ENCODE assay signal across 19 cellular contexts in the genomic region with DNA sequence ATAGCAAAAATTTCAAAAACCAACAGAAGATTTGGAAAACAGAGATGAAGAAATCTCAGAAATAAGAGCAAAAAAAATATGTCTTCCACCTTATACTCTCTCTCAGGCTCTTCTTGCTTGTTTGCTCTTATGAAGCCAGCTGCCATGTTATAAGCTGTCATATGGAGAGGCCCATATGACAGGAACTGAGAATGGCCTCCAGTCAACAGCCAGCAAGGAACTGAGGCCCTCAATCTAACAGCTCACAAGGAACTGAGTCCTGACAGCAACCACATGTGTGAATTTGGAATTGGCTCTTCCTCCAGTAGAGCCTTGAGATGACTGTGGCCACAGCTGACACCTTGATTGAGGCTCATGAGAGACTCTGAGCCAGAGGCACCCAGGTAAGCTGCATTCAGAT.
"Had no signal": no experiment of that assay in that cellular context is flagged by ENCODE, and none has a peak within 500 bp of the region (broad histone marks: within the 10 kb centered on the region; RNA-seq: fewer than 3 reads in every experiment).

No MANE protein-coding gene starts in this region.

- H3K9me3 Mint-ChIP-seq: activated naive CD8-positive, alpha-beta T cell treated with anti-CD3 and anti-CD28 coated beads for 36 hours; activated T-helper 1 cell treated with anti-CD3 and anti-CD28 coated beads, Interleukin-12 subunit alpha, Interleukin-12 subunit beta, Interleukin-2, Interleukin-4 antibody, amounts not matched to agents 30 ng/mL and 10 ng/mL and 1 ng/mL, durations not matched to agents 14 hours and 24 hours and 36 hours; effector memory CD8-positive, alpha-beta T cell had no signal

- H3K27ac Mint-ChIP-seq: activated CD4-positive, alpha-beta T cell treated with anti-CD3 and anti-CD28 coated beads for 36 hours; activated naive CD8-positive, alpha-beta T cell treated with anti-CD3 and anti-CD28 coated beads for 36 hours; activated T-helper 1 cell treated with anti-CD3 and anti-CD28 coated beads, Interleukin-12 subunit alpha, Interleukin-12 subunit beta, Interleukin-2, Interleukin-4 antibody, amounts not matched to agents 30 ng/mL and 10 ng/mL and 1 ng/mL, durations not matched to agents 14 hours and 24 hours and 36 hours; effector memory CD8-positive, alpha-beta T cell; mesothelial cell of epicardium; T-helper 17 cell had no signal

- H3K4me3 Mint-ChIP-seq: activated CD4-positive, alpha-beta T cell treated with anti-CD3 and anti-CD28 coated beads for 36 hours; activated naive CD8-positive, alpha-beta T cell treated with anti-CD3 and anti-CD28 coated beads for 36 hours; activated T-helper 1 cell treated with anti-CD3 and anti-CD28 coated beads, Interleukin-12 subunit alpha, Interleukin-12 subunit beta, Interleukin-2, Interleukin-4 antibody, amounts not matched to agents 30 ng/mL and 10 ng/mL and 1 ng/mL, durations not matched to agents 14 hours and 24 hours and 36 hours; effector memory CD8-positive, alpha-beta T cell; mesothelial cell of epicardium; T-helper 17 cell had no signal

- H3K27me3 ChIP-seq: right atrium auricular region, thyroid gland had no signal

- H3K4me3 ChIP-seq: lung, prostate gland, right atrium auricular region, thyroid gland had no signal

- H3K4me1 Mint-ChIP-seq: activated CD4-positive, alpha-beta T cell treated with anti-CD3 and anti-CD28 coated beads for 36 hours; activated naive CD8-positive, alpha-beta T cell treated with anti-CD3 and anti-CD28 coated beads for 36 hours; mesothelial cell of epicardium; T-helper 17 cell had no signal

- H3K27ac ChIP-seq: prostate gland, right atrium auricular region, thyroid gland, WERI-Rb-1 had no signal

- H3K36me3 ChIP-seq: prostate gland, right atrium auricular region, thyroid gland, WERI-Rb-1 had no signal

- H3K27me3 Mint-ChIP-seq: activated CD4-positive, alpha-beta T cell treated with anti-CD3 and anti-CD28 coated beads for 36 hours; activated naive CD8-positive, alpha-beta T cell treated with anti-CD3 and anti-CD28 coated beads for 36 hours; T-helper 17 cell had no signal

- H3K4me1 ChIP-seq: prostate gland, right atrium auricular region, thyroid gland had no signal

- DNase-seq: activated CD4-positive, alpha-beta T cell treated with anti-CD3 and anti-CD28 coated beads for 36 hours; activated CD4-positive, alpha-beta T cell treated with anti-CD3 and anti-CD28 coated beads, Interleukin-2, amount 50 U/mL, for 48 hours; activated naive CD8-positive, alpha-beta T cell treated with anti-CD3 and anti-CD28 coated beads for 36 hours; effector memory CD8-positive, alpha-beta T cell; glutamatergic neuron; hypothalamus; islet precursor cell; stimulated activated CD4-positive, alpha-beta T cell treated with anti-CD3 and anti-CD28 coated beads, Interleukin-12 subunit alpha, Interleukin-12 subunit beta, amount 100 ng/mL, for 4 hours; stimulated activated CD4-positive, alpha-beta T cell treated with anti-CD3 and anti-CD28 coated beads, Interleukin-1b, Interleukin-23, amount 100 ng/mL, for 48 hours; stimulated activated CD8-positive, alpha-beta memory T cell treated with anti-CD3 and anti-CD28 coated beads, Interleukin-4, amount 100 ng/mL, for 48 hours; stimulated activated naive CD4-positive, alpha-beta T cell treated with Interleukin-2 at 50 U/mL for 16 hours; T-helper 17 cell; thyroid gland; WERI-Rb-1 had no signal

- H3K36me3 Mint-ChIP-seq: activated naive CD8-positive, alpha-beta T cell treated with anti-CD3 and anti-CD28 coated beads for 36 hours had no signal

- H3K9me3 ChIP-seq: prostate gland, right atrium auricular region, thyroid gland had no signal
